In genomic region chr17:83109386-83109785, GRCh38 we compare ENCODE assay signal across 23 cellular contexts. TPM values are rescaled to one million over a fixed set of nuclear protein-coding genes. Genes with fewer than 3 reads are reported as not detected.
DNase-seq lines count a peak whose midpoint lies in the region; ATAC-seq, FAIRE-seq and TF ChIP-seq lines count a peak whose summit lies in the region.
"Had no signal": no experiment of that assay in that cellular context is flagged by ENCODE, and none has a peak within 500 bp of the region (broad histone marks: within the 10 kb centered on the region; RNA-seq: fewer than 3 reads in every experiment).

No MANE protein-coding gene starts in this region.

- H3K36me3 Mint-ChIP-seq in HFFc6 (ENCODE audit: low read depth) (peaks cover 10% of the 10 kb centered on the region), astrocyte (ENCODE audit: low read depth, unreplicated experiment) (no peaks in the 10 kb centered on the region)

- H3K4me3 Mint-ChIP-seq in HFFc6 = peak overlapping the region; percentile 88; the same call in 1 of the 2 replicates
- no peak overlapping the region for H3K4me3 Mint-ChIP-seq in astrocyte (ENCODE audit: unreplicated experiment)
- H3K4me3 Mint-ChIP-seq: CD4-positive, alpha-beta T cell; central memory CD8-positive, alpha-beta T cell; stimulated activated naive CD8-positive, alpha-beta T cell treated with anti-CD3 and anti-CD28 coated beads, Interleukin-15, amount 100 ng/mL, for 72 hours; T-helper 1 cell treated with Interleukin-12 subunit alpha and Interleukin-12 subunit beta and Interleukin-4 antibody, amounts not matched to agents 30 μg/mL and 1 μg/mL, for 36 hours had no signal

- H3K27ac ChIP-seq in astrocyte (ENCODE audit: low read depth, low read length) (no peak overlapping the region), mesenchymal stem cell (ENCODE audit: low read length, poor library complexity, severe bottlenecking) (peak overlapping the region; percentile 9), stomach (peak overlapping the region in 4 of 5 donors; percentile 57 to 79 (median 68))

- TF ChIP-seq CTCF in HFFc6 (IDR thresholded peaks at IDR 0.05) = no peak
- TF ChIP-seq CTCF in astrocyte (IDR thresholded peaks at IDR 0.05; ENCODE audit: insufficient read depth, low read depth, low read length) = no peak
- no peak for TF ChIP-seq CTCF in stomach (IDR thresholded peaks at IDR 0.05)

- H3K27me3 Mint-ChIP-seq in HFFc6 (ENCODE audit: insufficient read depth) = peaks cover 4% of the 10 kb centered on the region
- H3K27me3 Mint-ChIP-seq in astrocyte (ENCODE audit: low read depth, unreplicated experiment) = peaks cover 4% of the 10 kb centered on the region

- intact Hi-C loops in stomach (cut with DNase I; ENCODE audit: low total_unique reads) = no loop called here

- peak overlapping the region in 1 of 2 experiments; percentile 22 for H3K14ac ChIP-seq in mesenchymal stem cell (ENCODE audit: low read length in 2 of 2)

- H3K18ac ChIP-seq in mesenchymal stem cell (ENCODE audit: low read depth in 1 of 2, low read length in 2 of 2) = peak overlapping the region; percentile 16 to 40

- H3K79me2 ChIP-seq in astrocyte (ENCODE audit: insufficient read depth, low read length) = no peaks in the 10 kb centered on the region

- H3K9me3 Mint-ChIP-seq in HFFc6 = peaks cover 12% of the 10 kb centered on the region
- peaks cover 11% of the 10 kb centered on the region for H3K9me3 Mint-ChIP-seq in astrocyte (ENCODE audit: unreplicated experiment)
- H3K9me3 Mint-ChIP-seq: CD4-positive, alpha-beta T cell; central memory CD8-positive, alpha-beta T cell; stimulated activated naive CD8-positive, alpha-beta T cell treated with anti-CD3 and anti-CD28 coated beads, Interleukin-15, amount 100 ng/mL, for 72 hours; T-helper 1 cell treated with Interleukin-12 subunit alpha and Interleukin-12 subunit beta and Interleukin-4 antibody, amounts not matched to agents 30 μg/mL and 1 μg/mL, for 36 hours had no signal

- TF ChIP-seq POLR2A in stomach (IDR thresholded peaks at IDR 0.05) = no peak

- WGBS in mesenchymal stem cell = 73% methylated on average over 11 of the region's 11 CpGs
- WGBS in stomach, 5 donors = 70 to 90% (median 73%) methylated on average over 9 to 11 of the region's 11 CpGs

- no peak overlapping the region for H3K23ac ChIP-seq in mesenchymal stem cell (ENCODE audit: low read length in 2 of 2)

- H4K8ac ChIP-seq in mesenchymal stem cell (ENCODE audit: low read length) = peak overlapping the region; percentile 13

- peaks cover 35% of the 10 kb centered on the region for H3K4me1 Mint-ChIP-seq in HFFc6 (ENCODE audit: low read depth)
- peaks cover 19% of the 10 kb centered on the region for H3K4me1 Mint-ChIP-seq in astrocyte (ENCODE audit: low read depth, unreplicated experiment)
- H3K4me1 Mint-ChIP-seq: stimulated activated naive CD8-positive, alpha-beta T cell treated with anti-CD3 and anti-CD28 coated beads, Interleukin-15, amount 100 ng/mL, for 72 hours had no signal

- H4K91ac ChIP-seq in mesenchymal stem cell (ENCODE audit: low read length) = no peak overlapping the region

- H2AFZ ChIP-seq in astrocyte (ENCODE audit: low read depth, low read length) = no peak overlapping the region
- no peak overlapping the region for H2AFZ ChIP-seq in mesenchymal stem cell (ENCODE audit: low read depth, low read length)

- H3K4ac ChIP-seq in mesenchymal stem cell (ENCODE audit: low read depth in 1 of 2, low read length in 2 of 2) = no peak overlapping the region

- no peaks in the 10 kb centered on the region for H3K9me3 ChIP-seq in astrocyte (ENCODE audit: insufficient read depth, low read depth, low read length)
- H3K9me3 ChIP-seq in mesenchymal stem cell (ENCODE audit: control insufficient read depth, low read length) = peaks cover 5% of the 10 kb centered on the region
- H3K9me3 ChIP-seq in stomach = no peaks in the 10 kb centered on the region
- H3K9me3 ChIP-seq: ovary had no signal

- no peak overlapping the region for H2BK15ac ChIP-seq in mesenchymal stem cell (ENCODE audit: low read depth, poor library complexity, severe bottlenecking)

- no peaks in the 10 kb centered on the region for H4K20me1 ChIP-seq in astrocyte (ENCODE audit: insufficient read depth, low read length)

- H3K9ac ChIP-seq in astrocyte (ENCODE audit: low read length) = no peak overlapping the region
- no peak overlapping the region for H3K9ac ChIP-seq in mesenchymal stem cell (ENCODE audit: low read length)

- no peak for FAIRE-seq in astrocyte (lab: Jason Lieb, UNC)
- FAIRE-seq: GM12878 had no signal

- peak overlapping the region in 1 of 2 experiments; percentile 70 for H2BK12ac ChIP-seq in mesenchymal stem cell (ENCODE audit: low read length in 2 of 2)

- H2BK120ac ChIP-seq in mesenchymal stem cell (ENCODE audit: low read depth, low read length) = no peak overlapping the region

- ATAC-seq in esophagus mucosa (no peak), HG02840 (IDR thresholded peaks at IDR 0.05; ENCODE audit: low FRiP score, unreplicated experiment) (no peak)
- ATAC-seq: GM12878; stimulated activated naive CD8-positive, alpha-beta T cell treated with anti-CD3 and anti-CD28 coated beads, Interleukin-15, amount 100 ng/mL, for 72 hours had no signal

- H3K4me3 ChIP-seq in astrocyte (ENCODE audit: insufficient read depth, low read depth, low read length) (no peak overlapping the region), mesenchymal stem cell (ENCODE audit: insufficient read depth in 1 of 2, low read depth in 1 of 2, low read length in 2 of 2) (no peak overlapping the region), stomach (no peak overlapping the region)
- H3K4me3 ChIP-seq: GM12878 had no signal

- H3K79me1 ChIP-seq in mesenchymal stem cell (replicated peaks; ENCODE audit: low read length, poor library complexity, severe bottlenecking) = no peaks in the 10 kb centered on the region

- H3K4me1 ChIP-seq in astrocyte (ENCODE audit: insufficient read depth, low read length) = peaks cover 18% of the 10 kb centered on the region
- peaks cover 55% of the 10 kb centered on the region for H3K4me1 ChIP-seq in mesenchymal stem cell (ENCODE audit: control insufficient read depth, insufficient read depth, low read depth, low read length)
- H3K4me1 ChIP-seq in stomach = peaks cover 22 to 33% (median 30%) of the 10 kb centered on the region in 4 donors

- H3K27me3 ChIP-seq in astrocyte (ENCODE audit: insufficient read depth, low read length) (no peaks in the 10 kb centered on the region), mesenchymal stem cell (ENCODE audit: control insufficient read depth in 1 of 2, insufficient read depth in 1 of 2, low read length in 2 of 2) (no peaks in the 10 kb centered on the region), stomach (peaks cover 0 to 34% (median 0%) of the 10 kb centered on the region in 3 donors)
- H3K27me3 ChIP-seq: ovary had no signal

- peak overlapping the region; percentile 78 for H2AK5ac ChIP-seq in mesenchymal stem cell (ENCODE audit: low read length, severe bottlenecking)

- H3K36me3 ChIP-seq in astrocyte (ENCODE audit: insufficient read depth, low read length) (no peaks in the 10 kb centered on the region), mesenchymal stem cell (ENCODE audit: control insufficient read depth in 1 of 2, insufficient read depth in 2 of 2, low read depth in 1 of 2, low read length in 2 of 2) (no peaks in the 10 kb centered on the region), stomach (no peaks in the 10 kb centered on the region)
- H3K36me3 ChIP-seq: ovary had no signal

- H3K4me2 ChIP-seq in astrocyte (ENCODE audit: low read length) (peak overlapping the region; percentile 87), mesenchymal stem cell (ENCODE audit: low read length, poor library complexity, severe bottlenecking) (no peak overlapping the region)

- DNase-seq in HFFc6 = no peak
- no peak for DNase-seq in astrocyte (ENCODE audit: low read depth)
- DNase-seq in mesenchymal stem cell = no peak
- no peak for DNase-seq in stomach
- DNase-seq in AG20443 (ENCODE audit: low spot score) = no peak
- DNase-seq in activated CD4-positive, CD25-positive, alpha-beta regulatory T cell (lab: John Stamatoyannopoulos, UW) = no peak
- DNase-seq: activated CD4-positive, alpha-beta T cell treated with anti-CD3 and anti-CD28 coated beads, Interleukin-2, amount 50 U/mL, for 1 hour; activated CD8-positive, alpha-beta memory T cell treated with anti-CD3 and anti-CD28 coated beads, Interleukin-2, amount 50 U/mL, for 4 hours; activated effector memory CD4-positive, alpha-beta T cell treated with anti-CD3 and anti-CD28 coated beads, Interleukin-2, amount 50 U/mL, for 16 hours; CD4-positive, alpha-beta T cell; effector CD8-positive, alpha-beta T cell; head of caudate nucleus; Kasumi-1; NCI-H1092; NCI-H345; NK-92 treated with Interleukin-12 subunit alpha and Interleukin-12 subunit beta, amount 100 ng/mL, for 24 hours; stimulated activated naive CD8-positive, alpha-beta T cell treated with anti-CD3 and anti-CD28 coated beads, Interleukin-15, amount 100 ng/mL, for 72 hours had no signal

- H2BK5ac ChIP-seq in mesenchymal stem cell (ENCODE audit: low read depth, low read length, poor library complexity, severe bottlenecking) = peak overlapping the region; percentile 80

- no peak for TF ChIP-seq EP300 in stomach (IDR thresholded peaks at IDR 0.05)

- H3K27ac Mint-ChIP-seq in HFFc6 (peak overlapping the region; percentile 96; the same call in 1 of the 2 replicates), astrocyte (ENCODE audit: unreplicated experiment) (peak overlapping the region; percentile 90)
- H3K27ac Mint-ChIP-seq: CD4-positive, alpha-beta T cell; stimulated activated naive CD8-positive, alpha-beta T cell treated with anti-CD3 and anti-CD28 coated beads, Interleukin-15, amount 100 ng/mL, for 72 hours; T-helper 1 cell treated with Interleukin-12 subunit alpha and Interleukin-12 subunit beta and Interleukin-4 antibody, amounts not matched to agents 30 μg/mL and 1 μg/mL, for 36 hours had no signal

RNA-seq across cellular contexts. Expression of gene METRNL, which starts 30.0 kb away (rescaled TPM):
- total RNA-seq in HFFc6 (2021; fragmentation: NEBNext Ultra II Directional; extraction: Animal tissue kit (Norgen Biotek cat#: 25700)) = 10 to 100 TPM; 54.4 to 96.7 (median 90.9) TPM
- 28.3 and 36.7 TPM in 2 replicates for total RNA-seq in astrocyte
- polyA plus RNA-seq in mesenchymal stem cell (2013, experiment 1 of 2) = 15.1 TPM
- 14.1 TPM for polyA plus RNA-seq in mesenchymal stem cell (2013, experiment 2 of 2)
- total RNA-seq in stomach = 100 to 1,000 TPM in 2 of 5 donors, 10 to 100 TPM in 3; 25.7 to 452 (median 55.4) TPM
- 10 to 100 TPM; 29.3 to 49.1 (median 35.9) TPM for polyA plus RNA-seq in stomach
- total RNA-seq in esophagus mucosa = 152 TPM
